Comparison of ENCODE assay signal across 8 cellular contexts in genomic region chr2:234425923-234426603, GRCh38.
DNase-seq lines count a peak whose midpoint lies in the region; ATAC-seq and TF ChIP-seq lines count a peak whose summit lies in the region.

No MANE protein-coding gene starts in this region.

- no peaks in the 10 kb centered on the region for H3K36me3 ChIP-seq in esophagus squamous epithelium
- no peaks in the 10 kb centered on the region for H3K36me3 ChIP-seq in aorta (ENCODE audit: control insufficient read depth in 1 of 2, insufficient read depth in 2 of 2, low read length in 1 of 2)

- DNase-seq in T-helper 2 cell (peak; percentile 26 to 99 (median 77)), esophagus squamous epithelium (lab: John Stamatoyannopoulos, UW) (no peak), aorta (no peak), DMS 273 (lab: John Stamatoyannopoulos, UW; ENCODE audit: unreplicated experiment) (no peak), kidney glomerular epithelial cell (lab: John Stamatoyannopoulos, UW) (no peak)

- TF ChIP-seq CTCF in esophagus squamous epithelium (IDR thresholded peaks at IDR 0.05): no peak

- H3K27ac ChIP-seq in esophagus squamous epithelium (peak overlapping the region; percentile 37 to 78 (median 44)), aorta (ENCODE audit: low read depth in 1 of 2, low read length in 2 of 2) (no peak overlapping the region)

- intact Hi-C loops in esophagus squamous epithelium (cut with DNase I) (no loop called here), aorta (cut with DNase I) (no loop called here)

- 39 to 50% methylated on average over 3 to 4 of the region's 6 CpGs for WGBS in esophagus squamous epithelium, 2 donors
- 76 to 95% methylated on average over 6 of the region's 6 CpGs for WGBS in aorta, 2 donors

- peaks cover 19 to 60% (median 29%) of the 10 kb centered on the region in 3 donors for H3K4me1 ChIP-seq in esophagus squamous epithelium
- no peaks in the 10 kb centered on the region for H3K4me1 ChIP-seq in aorta (ENCODE audit: control insufficient read depth in 1 of 2, insufficient read depth in 2 of 2, low read length in 2 of 2)

- no peak for TF ChIP-seq POLR2A in esophagus squamous epithelium (IDR thresholded peaks at IDR 0.05)

- H3K27me3 ChIP-seq in esophagus squamous epithelium (no peaks in the 10 kb centered on the region), aorta (ENCODE audit: control insufficient read depth in 1 of 2, insufficient read depth in 2 of 2, low read length in 1 of 2) (no peaks in the 10 kb centered on the region)

- ATAC-seq in GM18909 (IDR thresholded peaks at IDR 0.05; ENCODE audit: poor library complexity, unreplicated experiment) (peak; percentile 91), HG03060 (IDR thresholded peaks at IDR 0.05; ENCODE audit: low read depth, unreplicated experiment) (peak; percentile 75), aorta (ENCODE audit: low FRiP score) (peak; percentile 24), GM18519 (IDR thresholded peaks at IDR 0.05; ENCODE audit: low FRiP score, unreplicated experiment) (no peak)

- H3K4me3 ChIP-seq in esophagus squamous epithelium: no peak overlapping the region
- no peak overlapping the region for H3K4me3 ChIP-seq in aorta (ENCODE audit: low read length in 2 of 2)

- H3K9me3 ChIP-seq in esophagus squamous epithelium (no peaks in the 10 kb centered on the region), aorta (ENCODE audit: control insufficient read depth, low read length) (no peaks in the 10 kb centered on the region)

Comparison
In these comparisons a context has a peak if more than half of its experiments do, and no peak if none do; other contexts are left out.
1. DNase-seq: peak in T-helper 2 cell (5 of 5); none in esophagus squamous epithelium (single experiment), aorta (0 of 2), DMS 273 (single experiment) and kidney glomerular epithelial cell (single experiment).
2. H3K27ac ChIP-seq: peak in esophagus squamous epithelium (4 of 4); none in aorta (0 of 2).